8 cellular contexts compared by ENCODE assay signal in genomic region chr10:125848857-125849256, GRCh38. TPM values are rescaled to one million over a fixed set of nuclear protein-coding genes. Genes with fewer than 3 reads are reported as not detected.
"Had no signal": no experiment of that assay in that cellular context is flagged by ENCODE, and none has a peak within 500 bp of the region (broad histone marks: within the 10 kb centered on the region; RNA-seq: fewer than 3 reads in every experiment).

No MANE protein-coding gene starts in this region.

- H3K4me3 ChIP-seq: GM12878 had no signal

- DNase-seq: GDM1, GF-D8 had no signal

- FAIRE-seq: G401.6, GM12878, GM12891, GM12892, GM18507, GM19239 had no signal

- ATAC-seq: GM12878 had no signal

RNA-seq across cellular contexts. Expression of gene FANK1, which starts 47.5 kb away (rescaled TPM):
- total RNA-seq: GM12878 had no signal
